ENCODE assay signal across 8 cellular contexts in genomic region chr9:113564804-113565237, GRCh38.
DNase-seq lines count a peak whose midpoint lies in the region; FAIRE-seq and TF ChIP-seq lines count a peak whose summit lies in the region.

No MANE protein-coding gene starts in this region.

- no peak for TF ChIP-seq CTCF in left ventricle myocardium inferior (IDR thresholded peaks at IDR 0.05; ENCODE audit: borderline replicate concordance)
- no peak for TF ChIP-seq CTCF in GM13976 (IDR thresholded peaks at IDR 0.05; ENCODE audit: borderline replicate concordance, control extremely low read depth, extremely low read depth, insufficient read depth, missing control alignments)

- H2AK5ac ChIP-seq in trophoblast cell (ENCODE audit: low read length): peak overlapping the region; percentile 36

- intact Hi-C loops in left ventricle myocardium inferior (cut with micrococcal nuclease): no loop called here

- peak overlapping the region; percentile 64 for H2BK12ac ChIP-seq in trophoblast cell (ENCODE audit: low read length)

- H3K27ac ChIP-seq in left ventricle myocardium inferior (replicated peaks): peak overlapping the region; percentile 94
- H3K27ac ChIP-seq in trophoblast cell (ENCODE audit: low read depth, low read length): peak overlapping the region; percentile 67

- H2BK120ac ChIP-seq in trophoblast cell (ENCODE audit: insufficient read depth, low read length, poor library complexity): peak overlapping the region; percentile 89

- peak overlapping the region; percentile 3 for H3K9ac ChIP-seq in trophoblast cell (ENCODE audit: low read length)

- H3K14ac ChIP-seq in trophoblast cell (ENCODE audit: low read length): peak overlapping the region; percentile 85

- peak overlapping the region; percentile 57 for H2AFZ ChIP-seq in trophoblast cell (ENCODE audit: insufficient read depth, low read length, poor library complexity)

- no peaks in the 10 kb centered on the region for H3K36me3 ChIP-seq in left ventricle myocardium inferior
- peaks cover 7 to 8% of the 10 kb centered on the region in 2 experiments for H3K36me3 ChIP-seq in trophoblast cell (ENCODE audit: control insufficient read depth in 1 of 2, insufficient read depth in 2 of 2, low read length in 2 of 2)

- peak overlapping the region; percentile 62 for H2BK5ac ChIP-seq in trophoblast cell (ENCODE audit: low read depth, low read length, poor library complexity)

- DNase-seq in NCI-H1694 treated with DMSO at 0.1 percent for 48 hours (lab: John Stamatoyannopoulos, UW) (peak; percentile 15), NCI-H1694 (lab: John Stamatoyannopoulos, UW) (no peak), amniotic stem cell (lab: John Stamatoyannopoulos, UW) (peak; percentile 40), left ventricle myocardium inferior (peak; percentile 69), trophoblast cell (no peak), GM13976 (ENCODE audit: low spot score) (no peak), GM19239 (ENCODE audit: insufficient read length, low spot score) (no peak)
- no peak for DNase-seq in stimulated activated CD8-positive, alpha-beta memory T cell treated with anti-CD3 and anti-CD28 coated beads, Interleukin-4, amount 100 ng/mL, for 48 hours

- H3K4me2 ChIP-seq in trophoblast cell (ENCODE audit: low read length): peak overlapping the region; percentile 56

- H3K4ac ChIP-seq in trophoblast cell (ENCODE audit: low read depth, low read length): peak overlapping the region; percentile 42

- H3K9me3 ChIP-seq in left ventricle myocardium inferior (replicated peaks): no peaks in the 10 kb centered on the region
- H3K9me3 ChIP-seq in trophoblast cell (ENCODE audit: insufficient read depth, low read depth, low read length): no peaks in the 10 kb centered on the region

- H3K79me2 ChIP-seq in trophoblast cell (ENCODE audit: control insufficient read depth, insufficient read depth, low read length, poor library complexity): peaks cover 12% of the 10 kb centered on the region

- no peak overlapping the region for H3K23ac ChIP-seq in trophoblast cell (ENCODE audit: low read length)

- peak overlapping the region; percentile 79 for H4K12ac ChIP-seq in trophoblast cell (ENCODE audit: low read depth, low read length)

- H3K18ac ChIP-seq in trophoblast cell (ENCODE audit: low read length): peak overlapping the region; percentile 17

- H3K79me1 ChIP-seq in trophoblast cell (ENCODE audit: low read length): peaks cover 36% of the 10 kb centered on the region

- peak overlapping the region; percentile 84 for H4K91ac ChIP-seq in trophoblast cell (ENCODE audit: low read depth, low read length)

- no peaks in the 10 kb centered on the region for H3K27me3 ChIP-seq in left ventricle myocardium inferior (ENCODE audit: low read depth)
- H3K27me3 ChIP-seq in trophoblast cell (ENCODE audit: insufficient read depth, low read length): no peaks in the 10 kb centered on the region

- no peak for FAIRE-seq in GM19239 (lab: Jason Lieb, UNC)

- in situ Hi-C loops in GM13976 (cut with MboI; ENCODE audit: low sequenced_read_pairs, unreplicated experiment): no loop called here

- peak overlapping the region; percentile 84 for H4K8ac ChIP-seq in trophoblast cell (ENCODE audit: low read depth, low read length)

- WGBS in trophoblast cell (ENCODE audit: extremely low coverage, insufficient coverage, insufficient read length): no CpG with 5 or more reads among the region's 18 CpGs

- H3K4me3 ChIP-seq in left ventricle myocardium inferior (peak overlapping the region; percentile 64), trophoblast cell (ENCODE audit: low read depth, low read length) (peak overlapping the region; percentile 19)

- H3K4me1 ChIP-seq in left ventricle myocardium inferior: peaks cover 83% of the 10 kb centered on the region
- H3K4me1 ChIP-seq in trophoblast cell (ENCODE audit: control insufficient read depth in 1 of 2, insufficient read depth in 2 of 2, low read length in 2 of 2): peaks cover 32 to 41% of the 10 kb centered on the region in 2 experiments

Comparison
In these comparisons a context has a peak if more than half of its experiments do, and no peak if none do; other contexts are left out.
1. DNase-seq: peak in NCI-H1694 treated with DMSO at 0.1 percent for 48 hours (single experiment), amniotic stem cell (single experiment) and left ventricle myocardium inferior (single experiment); none in NCI-H1694 (single experiment), trophoblast cell (0 of 2), stimulated activated CD8-positive, alpha-beta memory T cell treated with anti-CD3 and anti-CD28 coated beads, Interleukin-4, amount 100 ng/mL, for 48 hours (single experiment), GM13976 (single experiment) and GM19239 (single experiment).